8 cellular contexts compared by ENCODE assay signal in the genomic region with DNA sequence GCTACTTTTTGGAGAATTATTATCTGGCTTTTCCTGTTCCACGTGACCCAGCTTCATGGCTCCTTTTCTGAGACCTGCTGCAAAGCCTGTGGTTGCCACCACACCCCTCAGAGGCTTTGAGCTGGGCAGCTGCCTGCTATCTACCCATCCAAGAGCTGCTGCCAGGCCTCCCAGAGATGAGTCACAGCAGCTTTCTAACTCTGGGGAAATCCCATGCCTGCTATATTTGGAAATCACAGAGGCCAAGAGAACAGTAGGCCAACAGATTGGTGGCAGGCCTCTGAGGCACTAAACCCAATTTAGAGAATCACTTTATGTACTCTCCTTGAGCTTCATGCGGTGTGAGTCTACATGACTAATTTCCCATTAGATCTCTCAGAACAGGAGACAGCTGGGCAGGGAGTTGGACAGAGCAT. TPM values are rescaled to one million over a fixed set of nuclear protein-coding genes. Genes with fewer than 3 reads are reported as not detected.
DNase-seq lines count a peak whose midpoint lies in the region; ATAC-seq and TF ChIP-seq lines count a peak whose summit lies in the region.

No MANE protein-coding gene starts in this region.

- dilution Hi-C loops in mammary epithelial cell (cut with HindIII; ENCODE audit: low sequenced_read_pairs) = no loop called here

- H3K9me3 ChIP-seq in mammary epithelial cell (replicated peaks; ENCODE audit: insufficient read depth, low read length) = no peaks in the 10 kb centered on the region
- H3K9me3 ChIP-seq in left lung = no peaks in the 10 kb centered on the region

- in situ Hi-C loops in mammary epithelial cell (cut with MboI; ENCODE audit: low sequenced_read_pairs in 2 of 2) = no loop called here

- H3K36me3 ChIP-seq in mammary epithelial cell (ENCODE audit: insufficient read depth, low read length) (peaks cover 19% of the 10 kb centered on the region), left lung (no peaks in the 10 kb centered on the region)

- ATAC-seq in GM21381 (IDR thresholded peaks at IDR 0.05; ENCODE audit: unreplicated experiment) (peak; percentile 98), HG03565 (IDR thresholded peaks at IDR 0.05; ENCODE audit: unreplicated experiment) (peak; percentile 98), left lung (peak; percentile 97)

- DNase-seq in EH (ENCODE audit: low read depth) = peak; percentile 95
- DNase-seq in SKM-1 treated with dmso at 0.1 percent for 144 hours (lab: John Stamatoyannopoulos, UW; ENCODE audit: unreplicated experiment) = peak; percentile 37
- peak; percentile 99 for DNase-seq in mammary epithelial cell
- DNase-seq in left lung = peak; percentile 66 to 77
- DNase-seq in stimulated activated CD8-positive, alpha-beta memory T cell treated with anti-CD3 and anti-CD28 coated beads, Interleukin-15, amount 100 ng/mL, for 48 hours (ENCODE audit: low read depth in 2 of 2) = peak; percentile 46 to 66
- no peak for DNase-seq in central memory CD4-positive, alpha-beta T cell

- 0% methylated on average over 2 of the region's 2 CpGs for WGBS in mammary epithelial cell (ENCODE audit: low coverage, missing lambda C conversion rate)

- intact Hi-C loops in mammary epithelial cell (cut with micrococcal nuclease) (loop anchor here (2.0 kb wide), 2 partner anchors 28 to 36 kb away; a partner anchor contains a TSS), left lung (cut with DNase I) (no loop called here)

- CTCF ChIA-PET in mammary epithelial cell (lab: Charles Lee; ENCODE audit: low non-redundant PET) = interaction anchor here (1.4 kb wide), 1 partner anchor 36 kb away, joined by 7 read pairs; a partner anchor contains a TSS

- H3K79me2 ChIP-seq in mammary epithelial cell (ENCODE audit: insufficient read depth, low read length) = no peaks in the 10 kb centered on the region

- H3K27me3 ChIP-seq in mammary epithelial cell (ENCODE audit: insufficient read depth, low read length) = no peaks in the 10 kb centered on the region
- H3K27me3 ChIP-seq in left lung = no peaks in the 10 kb centered on the region

- no peak overlapping the region for H3K9ac ChIP-seq in mammary epithelial cell (ENCODE audit: insufficient read depth, low read length)

- no peak overlapping the region for H3K4me2 ChIP-seq in mammary epithelial cell (ENCODE audit: insufficient read depth, low read depth, low read length)

- BruUV-seq in mammary epithelial cell (replicated peaks; lab: Mats Ljungman, UMichigan) = no TSS peak

- H3K27ac ChIP-seq in mammary epithelial cell (ENCODE audit: insufficient read depth, low read depth, low read length) (peak overlapping the region; percentile 56), left lung (no peak overlapping the region)

- peaks cover 13% of the 10 kb centered on the region for H3K4me1 ChIP-seq in mammary epithelial cell (ENCODE audit: insufficient read depth, low read length)
- peaks cover 0 to 4% of the 10 kb centered on the region in 2 donors for H3K4me1 ChIP-seq in left lung

- no peak overlapping the region for H2AFZ ChIP-seq in mammary epithelial cell (ENCODE audit: low read depth, low read length)

- H4K20me1 ChIP-seq in mammary epithelial cell (ENCODE audit: insufficient read depth, low read length) = no peaks in the 10 kb centered on the region

- TF ChIP-seq CTCF in mammary epithelial cell (conservative IDR thresholded peaks at IDR 0.05 in 1 of 2, IDR thresholded peaks at IDR 0.05 in 1 of 2; ENCODE audit: extremely low read depth in 1 of 2, insufficient read depth in 1 of 2, low read depth in 1 of 2, low read length in 2 of 2) (no peak), left lung (IDR thresholded peaks at IDR 0.05) (no peak)

- no peak overlapping the region for H3K4me3 ChIP-seq in mammary epithelial cell (replicated peaks in 1 of 3; ENCODE audit: insufficient read depth in 1 of 3, low read depth in 2 of 3, low read length in 3 of 3)
- no peak overlapping the region for H3K4me3 ChIP-seq in left lung

RNA-seq across cellular contexts. Expression of a gene that starts 35.2 kb away (rescaled TPM):
- total RNA-seq in mammary epithelial cell = 10 to 100 TPM; 61.3 to 74.7 TPM
- polyA plus RNA-seq in mammary epithelial cell = 37.1 TPM
- polyA minus RNA-seq in mammary epithelial cell = 20.8 TPM
- 10 to 100 TPM; 49.9 to 80.1 TPM for total RNA-seq in left lung
